Comparison of ENCODE assay signal across 14 cellular contexts in the genomic region with DNA sequence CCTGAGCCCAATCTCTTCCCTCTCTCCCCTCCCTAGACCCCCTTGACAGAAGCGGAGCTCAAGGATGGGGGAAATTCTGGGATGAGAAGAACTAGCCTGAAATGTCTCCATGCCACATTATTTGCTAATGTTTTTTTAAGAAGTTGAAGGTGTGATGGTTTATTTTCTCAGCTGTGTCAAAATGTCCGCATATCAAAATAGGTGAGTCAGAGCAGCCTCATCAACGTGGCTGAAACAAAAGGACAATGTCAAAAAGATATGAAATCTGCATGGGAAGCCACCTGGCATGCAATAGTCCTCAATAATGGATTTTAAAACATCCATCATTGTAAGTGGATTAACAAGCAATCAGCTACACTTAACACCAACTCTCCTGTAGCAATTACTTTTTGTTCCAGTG.
DNase-seq lines count a peak whose midpoint lies in the region; ATAC-seq and TF ChIP-seq lines count a peak whose summit lies in the region.
"Had no signal": no experiment of that assay in that cellular context is flagged by ENCODE, and none has a peak within 500 bp of the region (broad histone marks: within the 10 kb centered on the region; RNA-seq: fewer than 3 reads in every experiment).

No MANE protein-coding gene starts in this region.

- H4K20me1 ChIP-seq in BLaER1 treated with 17β-estradiol and CSF1 and Interleukin-3, amounts not matched to agents 10 nM and 100 nM = no peaks in the 10 kb centered on the region

- no peaks in the 10 kb centered on the region for H3K36me3 ChIP-seq in BLaER1 treated with 17β-estradiol and CSF1 and Interleukin-3, amounts not matched to agents 10 nM and 100 nM
- H3K36me3 ChIP-seq in gastroesophageal sphincter (no peaks in the 10 kb centered on the region), prostate gland (no peaks in the 10 kb centered on the region)

- WGBS in gastroesophageal sphincter (ENCODE audit: low coverage in 1 of 2), 2 donors = 58% methylated on average over 2 of the region's 3 CpGs; no CpG with 5 or more reads in 1 of the 2 donors
- WGBS in prostate gland = 78% methylated on average over 3 of the region's 3 CpGs

- no peak for TF ChIP-seq EP300 in gastroesophageal sphincter (IDR thresholded peaks at IDR 0.05)

- H3K4me3 ChIP-seq in BLaER1 treated with 17β-estradiol and CSF1 and Interleukin-3, amounts not matched to agents 10 nM and 100 nM = no peak overlapping the region
- H3K4me3 ChIP-seq in gastroesophageal sphincter (no peak overlapping the region), prostate gland (no peak overlapping the region)
- H3K4me3 ChIP-seq: GM23338, PC-9 had no signal

- H3K27ac ChIP-seq in BLaER1 treated with 17β-estradiol and CSF1 and Interleukin-3, amounts not matched to agents 10 nM and 100 nM = peak overlapping the region in 5 of 11 experiments; percentile 40 to 63 (median 45); a peak in 8 of 22 replicates
- H3K27ac ChIP-seq in gastroesophageal sphincter (no peak overlapping the region), prostate gland (no peak overlapping the region)
- H3K27ac ChIP-seq: PC-9 had no signal

- peak overlapping the region in 9 of 11 experiments; percentile 19 to 81 (median 46); a peak in 16 of 22 replicates for H3K4me2 ChIP-seq in BLaER1 treated with 17β-estradiol and CSF1 and Interleukin-3, amounts not matched to agents 10 nM and 100 nM
- H3K4me2 ChIP-seq: GM23338, PC-9 had no signal

- peak; percentile 14 for DNase-seq in M059J (ENCODE audit: low read depth)
- DNase-seq in RPMI7951 (ENCODE audit: low read depth) = peak; percentile 47
- DNase-seq in kidney glomerular epithelial cell (lab: John Stamatoyannopoulos, UW) = peak; percentile 5
- no peak for DNase-seq in glomerular visceral epithelial cell (ENCODE audit: extremely low spot score)
- DNase-seq in prostate gland (ENCODE audit: low spot score) = no peak
- DNase-seq: ACHN; CD4-positive, alpha-beta T cell; NCI-H1694; NCI-H2171; NCI-H446 treated with DMSO at 0.1 percent for 48 hours; PC-9 had no signal

- peak overlapping the region in 2 of 11 experiments; percentile 5 to 31; a peak in 1 of 22 replicates for H3K9ac ChIP-seq in BLaER1 treated with 17β-estradiol and CSF1 and Interleukin-3, amounts not matched to agents 10 nM and 100 nM

- no peaks in the 10 kb centered on the region for H3K9me3 ChIP-seq in BLaER1 treated with 17β-estradiol and CSF1 and Interleukin-3, amounts not matched to agents 10 nM and 100 nM (replicated peaks in 1 of 11)
- H3K9me3 ChIP-seq in gastroesophageal sphincter = no peaks in the 10 kb centered on the region
- no peaks in the 10 kb centered on the region for H3K9me3 ChIP-seq in prostate gland

- intact Hi-C loops in prostate gland (cut with DNase I) = loop anchor here (10.0 kb wide), 1 partner anchor 140 kb away; no protein-coding TSS in a partner anchor

- TF ChIP-seq POLR2A in gastroesophageal sphincter (IDR thresholded peaks at IDR 0.05) (no peak), prostate gland (IDR thresholded peaks at IDR 0.05) (no peak)

- TF ChIP-seq CTCF in gastroesophageal sphincter (IDR thresholded peaks at IDR 0.05) (no peak), prostate gland (IDR thresholded peaks at IDR 0.05) (no peak)

- peaks cover 49 to 99% (median 79%) of the 10 kb centered on the region in 10 experiments for H3K4me1 ChIP-seq in BLaER1 treated with 17β-estradiol and CSF1 and Interleukin-3, amounts not matched to agents 10 nM and 100 nM
- peaks cover 0 to 6% (median 0%) of the 10 kb centered on the region in 3 donors for H3K4me1 ChIP-seq in gastroesophageal sphincter
- no peaks in the 10 kb centered on the region for H3K4me1 ChIP-seq in prostate gland (replicated peaks)

- ATAC-seq in gastroesophageal sphincter = no peak
- ATAC-seq: GM23338 had no signal

- no peaks in the 10 kb centered on the region for H3K27me3 ChIP-seq in BLaER1 treated with 17β-estradiol and CSF1 and Interleukin-3, amounts not matched to agents 10 nM and 100 nM
- H3K27me3 ChIP-seq in gastroesophageal sphincter (no peaks in the 10 kb centered on the region), prostate gland (replicated peaks; ENCODE audit: insufficient read depth) (no peaks in the 10 kb centered on the region)

Comparison
In these comparisons a context has a peak if more than half of its experiments do, and no peak if none do; other contexts are left out.
1. DNase-seq: peak in M059J (single experiment), RPMI7951 (single experiment) and kidney glomerular epithelial cell (single experiment); none in glomerular visceral epithelial cell (single experiment) and prostate gland (single experiment).